Comparison of ENCODE assay signal across 17 cellular contexts in genomic region chr4:152605031-152605430, GRCh38.
"Had no signal": no experiment of that assay in that cellular context is flagged by ENCODE, and none has a peak within 500 bp of the region (broad histone marks: within the 10 kb centered on the region; RNA-seq: fewer than 3 reads in every experiment).

No MANE protein-coding gene starts in this region.

- ATAC-seq: foreskin keratinocyte; naive thymus-derived CD4-positive, alpha-beta T cell; stimulated activated memory B cell treated with anti-CD40 and anti-IgM and Interleukin-4, amounts not matched to agents 10 μg/mL and 1 μg/mL and 100 μg/mL, for 72 hours had no signal

- H3K4me1 Mint-ChIP-seq: stimulated activated memory B cell treated with anti-CD40 and anti-IgM and Interleukin-4, amounts not matched to agents 10 μg/mL and 1 μg/mL and 100 μg/mL, for 72 hours had no signal

- H3K4me3 ChIP-seq: coronary artery, lung, transverse colon had no signal

- DNase-seq: activated CD4-positive, alpha-beta T cell treated with anti-CD3 and anti-CD28 coated beads, Interleukin-2, amount 50 U/mL, for 1 hour; activated CD4-positive, CD25-positive, alpha-beta regulatory T cell; activated CD8-positive, alpha-beta memory T cell treated with anti-CD3 and anti-CD28 coated beads for 24 hours; activated gamma-delta T cell treated with Interleukin-2 at 50 U/mL for 16 hours; amniotic stem cell; central memory CD4-positive, alpha-beta T cell; effector CD4-positive, alpha-beta T cell; foreskin keratinocyte; naive thymus-derived CD4-positive, alpha-beta T cell; stimulated activated CD4-positive, alpha-beta T cell treated with anti-CD3 and anti-CD28 coated beads, Interleukin-2, amount 100 ng/mL, for 48 hours; transverse colon had no signal

- H3K27ac ChIP-seq: coronary artery, foreskin keratinocyte, transverse colon had no signal

- H3K9me3 ChIP-seq: transverse colon had no signal

- H3K27ac Mint-ChIP-seq: activated naive CD8-positive, alpha-beta T cell; stimulated activated memory B cell treated with anti-CD40 and anti-IgM and Interleukin-4, amounts not matched to agents 10 μg/mL and 1 μg/mL and 100 μg/mL, for 72 hours; T-helper 1 cell treated with Interleukin-12 subunit alpha and Interleukin-12 subunit beta and Interleukin-4 antibody, amounts not matched to agents 30 μg/mL and 1 μg/mL, for 36 hours had no signal

- H3K27me3 Mint-ChIP-seq: activated naive CD8-positive, alpha-beta T cell; stimulated activated memory B cell treated with anti-CD40 and anti-IgM and Interleukin-4, amounts not matched to agents 10 μg/mL and 1 μg/mL and 100 μg/mL, for 72 hours had no signal

- H3K36me3 Mint-ChIP-seq: brain; stimulated activated memory B cell treated with anti-CD40 and anti-IgM and Interleukin-4, amounts not matched to agents 10 μg/mL and 1 μg/mL and 100 μg/mL, for 72 hours had no signal

- H3K27me3 ChIP-seq: foreskin keratinocyte, transverse colon had no signal

- H3K36me3 ChIP-seq: transverse colon had no signal

- H3K9me3 Mint-ChIP-seq: naive thymus-derived CD4-positive, alpha-beta T cell; stimulated activated memory B cell treated with anti-CD40 and anti-IgM and Interleukin-4, amounts not matched to agents 10 μg/mL and 1 μg/mL and 100 μg/mL, for 72 hours; T-helper 1 cell treated with Interleukin-12 subunit alpha and Interleukin-12 subunit beta and Interleukin-4 antibody, amounts not matched to agents 30 μg/mL and 1 μg/mL, for 36 hours had no signal

- H3K4me3 Mint-ChIP-seq: activated naive CD8-positive, alpha-beta T cell; naive thymus-derived CD4-positive, alpha-beta T cell; stimulated activated memory B cell treated with anti-CD40 and anti-IgM and Interleukin-4, amounts not matched to agents 10 μg/mL and 1 μg/mL and 100 μg/mL, for 72 hours; T-helper 1 cell treated with Interleukin-12 subunit alpha and Interleukin-12 subunit beta and Interleukin-4 antibody, amounts not matched to agents 30 μg/mL and 1 μg/mL, for 36 hours had no signal
